ENCODE assay signal across 8 cellular contexts in genomic region chr11:36672815-36673450, GRCh38.
DNase-seq lines count a peak whose midpoint lies in the region; ATAC-seq and TF ChIP-seq lines count a peak whose summit lies in the region.

No MANE protein-coding gene starts in this region.

- no peak overlapping the region for H3K4me3 ChIP-seq in GM12865 (ENCODE audit: low read depth, low read length)
- no peak overlapping the region for H3K4me3 ChIP-seq in kidney epithelial cell (ENCODE audit: low read depth, low read length)

- TF ChIP-seq CTCF in GM12865 (IDR thresholded peaks at IDR 0.05; ENCODE audit: insufficient read depth, low read depth, low read length, missing control alignments) (peak; percentile 60), kidney epithelial cell (IDR thresholded peaks at IDR 0.05; ENCODE audit: insufficient read depth, low read length, poor library complexity, severe bottlenecking) (peak; percentile 52)

- ATAC-seq in HG03196 (IDR thresholded peaks at IDR 0.05; ENCODE audit: unreplicated experiment) = no peak

- no peaks in the 10 kb centered on the region for H3K27me3 ChIP-seq in kidney epithelial cell (ENCODE audit: control insufficient read depth, insufficient read depth, low read length)

- no peaks in the 10 kb centered on the region for H3K36me3 ChIP-seq in kidney epithelial cell (ENCODE audit: control insufficient read depth, insufficient read depth, low read length)

- DNase-seq in AG08396 (ENCODE audit: low spot score) = peak; percentile 12
- DNase-seq in GM12865 (ENCODE audit: low read depth) = peak; percentile 55
- DNase-seq in NCI-H2107 treated with DMSO at 0.1 percent for 48 hours (lab: John Stamatoyannopoulos, UW; ENCODE audit: unreplicated experiment) = peak; percentile 17
- peak; percentile 67 for DNase-seq in astrocyte of the hippocampus (ENCODE audit: low read depth, low spot score)
- no peak for DNase-seq in kidney epithelial cell (ENCODE audit: low read depth)
- DNase-seq in HuH-7.5 (ENCODE audit: low spot score) = no peak
- DNase-seq in stimulated activated CD8-positive, alpha-beta memory T cell treated with anti-CD3 and anti-CD28 coated beads, Interleukin-4, amount 100 ng/mL, for 48 hours = no peak

Comparison
In these comparisons a context has a peak if more than half of its experiments do, and no peak if none do; other contexts are left out.
1. DNase-seq: peak in AG08396 (single experiment), GM12865 (single experiment), NCI-H2107 treated with DMSO at 0.1 percent for 48 hours (single experiment) and astrocyte of the hippocampus (single experiment); none in kidney epithelial cell (single experiment), HuH-7.5 (single experiment) and stimulated activated CD8-positive, alpha-beta memory T cell treated with anti-CD3 and anti-CD28 coated beads, Interleukin-4, amount 100 ng/mL, for 48 hours (single experiment).